ENCODE assay signal across 2 cellular contexts in the genomic region with DNA sequence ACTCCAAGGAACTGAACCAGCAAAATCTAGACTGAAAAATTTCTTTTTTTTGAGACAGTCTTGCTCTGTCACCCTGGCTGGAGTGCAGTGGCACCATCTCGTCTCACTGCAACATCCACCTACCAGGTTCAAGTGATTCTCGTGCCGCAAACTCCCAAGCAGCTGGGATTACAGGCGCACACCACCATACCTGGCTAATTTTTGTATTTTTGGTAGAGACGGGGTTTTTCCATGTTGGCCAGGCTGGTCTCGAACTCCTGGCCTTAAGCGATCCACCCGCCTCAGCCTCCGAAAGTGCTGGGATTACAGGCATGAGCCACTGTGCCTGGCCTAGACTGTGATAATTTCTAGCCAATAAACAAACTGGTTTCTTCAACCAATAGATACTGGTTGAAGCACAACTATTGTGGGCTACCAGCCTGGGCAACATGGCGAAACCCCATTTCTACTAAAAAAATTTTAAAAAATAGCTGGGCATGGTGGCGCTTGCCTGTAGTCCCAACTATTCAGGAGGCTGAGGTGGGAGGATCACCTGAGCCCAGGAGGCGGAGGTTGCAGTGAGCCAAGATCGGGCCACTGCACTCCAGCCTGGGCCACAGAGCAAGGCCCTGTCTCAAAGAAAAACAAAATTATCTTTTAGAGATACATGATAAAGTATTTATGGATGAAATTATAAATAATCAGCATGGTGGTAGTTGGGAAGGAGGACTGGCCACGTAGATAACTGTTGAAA.
A peak's percentile ranks its signal among the peaks of the same experiment; 100 is the strongest.
TF ChIP-seq lines count a peak whose summit lies in the region.

No MANE protein-coding gene starts in this region.

TF ChIP-seq in K562, 482 proteins besides CTCF, POLR2A, EP300 and RAD21:
- TF ChIP-seq, protein P1, sequence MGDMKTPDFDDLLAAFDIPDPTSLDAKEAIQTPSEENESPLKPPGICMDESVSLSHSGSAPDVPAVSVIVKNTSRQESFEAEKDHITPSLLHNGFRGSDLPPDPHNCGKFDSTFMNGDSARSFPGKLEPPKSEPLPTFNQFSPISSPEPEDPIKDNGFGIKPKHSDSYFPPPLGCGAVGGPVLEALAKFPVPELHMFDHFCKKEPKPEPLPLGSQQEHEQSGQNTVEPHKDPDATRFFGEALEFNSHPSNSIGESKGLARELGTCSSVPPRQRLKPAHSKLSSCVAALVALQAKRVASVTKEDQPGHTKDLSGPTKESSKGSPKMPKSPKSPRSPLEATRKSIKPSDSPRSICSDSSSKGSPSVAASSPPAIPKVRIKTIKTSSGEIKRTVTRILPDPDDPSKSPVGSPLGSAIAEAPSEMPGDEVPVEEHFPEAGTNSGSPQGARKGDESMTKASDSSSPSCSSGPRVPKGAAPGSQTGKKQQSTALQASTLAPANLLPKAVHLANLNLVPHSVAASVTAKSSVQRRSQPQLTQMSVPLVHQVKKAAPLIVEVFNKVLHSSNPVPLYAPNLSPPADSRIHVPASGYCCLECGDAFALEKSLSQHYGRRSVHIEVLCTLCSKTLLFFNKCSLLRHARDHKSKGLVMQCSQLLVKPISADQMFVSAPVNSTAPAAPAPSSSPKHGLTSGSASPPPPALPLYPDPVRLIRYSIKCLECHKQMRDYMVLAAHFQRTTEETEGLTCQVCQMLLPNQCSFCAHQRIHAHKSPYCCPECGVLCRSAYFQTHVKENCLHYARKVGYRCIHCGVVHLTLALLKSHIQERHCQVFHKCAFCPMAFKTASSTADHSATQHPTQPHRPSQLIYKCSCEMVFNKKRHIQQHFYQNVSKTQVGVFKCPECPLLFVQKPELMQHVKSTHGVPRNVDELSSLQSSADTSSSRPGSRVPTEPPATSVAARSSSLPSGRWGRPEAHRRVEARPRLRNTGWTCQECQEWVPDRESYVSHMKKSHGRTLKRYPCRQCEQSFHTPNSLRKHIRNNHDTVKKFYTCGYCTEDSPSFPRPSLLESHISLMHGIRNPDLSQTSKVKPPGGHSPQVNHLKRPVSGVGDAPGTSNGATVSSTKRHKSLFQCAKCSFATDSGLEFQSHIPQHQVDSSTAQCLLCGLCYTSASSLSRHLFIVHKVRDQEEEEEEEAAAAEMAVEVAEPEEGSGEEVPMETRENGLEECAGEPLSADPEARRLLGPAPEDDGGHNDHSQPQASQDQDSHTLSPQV (IDR thresholded peaks at IDR 0.05) = peak; percentile 22; the same call in 1 of the 2 replicates
TF ChIP-seq in K562: peak in this region for 1; not testable (repeated sequence) for 481.

TF ChIP-seq in HepG2, 621 proteins besides CTCF, POLR2A, EP300 and RAD21:
- TF ChIP-seq ZMYM2 (CRISPR knock-in tag; IDR thresholded peaks at IDR 0.05) (0 out of 2 replicates have a peak, but pooled peaks have one; percentile 37), NFKB2 (CRISPR knock-in tag; IDR thresholded peaks at IDR 0.05; ENCODE audit: borderline replicate concordance) (0 out of 2 replicates have a peak, but pooled peaks have one; percentile 40), ZFP90 (CRISPR knock-in tag; IDR thresholded peaks at IDR 0.05; ENCODE audit: borderline replicate concordance) (0 out of 2 replicates have a peak, but pooled peaks have one; percentile 37), ZMYM3 (CRISPR knock-in tag; IDR thresholded peaks at IDR 0.05) (0 out of 2 replicates have a peak, but pooled peaks have one; percentile 11), ZNF121 (CRISPR knock-in tag; IDR thresholded peaks at IDR 0.05) (peak; percentile 64), RBM22 (optimal IDR thresholded peaks at IDR 0.05; ENCODE audit: low read length) (peak; percentile 27), ZNF225 (CRISPR knock-in tag; IDR thresholded peaks at IDR 0.05) (0 out of 2 replicates have a peak, but pooled peaks have one; percentile 35), ZBTB38 (CRISPR knock-in tag; IDR thresholded peaks at IDR 0.05) (peak; percentile 76; the same call in 1 of the 2 replicates), HOXA3 (CRISPR knock-in tag; IDR thresholded peaks at IDR 0.05) (peak; percentile 29; the same call in 1 of the 2 replicates), SSRP1 (CRISPR knock-in tag; IDR thresholded peaks at IDR 0.05) (0 out of 2 replicates have a peak, but pooled peaks have one; percentile 61), EHMT2 (IDR thresholded peaks at IDR 0.05; ENCODE audit: borderline replicate concordance, low read depth, low read length) (0 out of 2 replicates have a peak, but pooled peaks have one; percentile 7), GABPB1 (CRISPR knock-in tag; IDR thresholded peaks at IDR 0.05) (peak; percentile 22; the same call in 1 of the 2 replicates), SALL1 (CRISPR knock-in tag; IDR thresholded peaks at IDR 0.05) (peak; percentile 32; the same call in 1 of the 2 replicates), ZNF644 (CRISPR knock-in tag; IDR thresholded peaks at IDR 0.05; ENCODE audit: low read depth) (0 out of 2 replicates have a peak, but pooled peaks have one; percentile 8), MED1 (CRISPR knock-in tag; IDR thresholded peaks at IDR 0.05) (peak; percentile 27; the same call in 1 of the 2 replicates), ZNF501 (CRISPR knock-in tag; IDR thresholded peaks at IDR 0.05) (peak; percentile 62; the same call in 1 of the 2 replicates), BRD4 (CRISPR knock-in tag; IDR thresholded peaks at IDR 0.05) (0 out of 2 replicates have a peak, but pooled peaks have one; percentile 53), MYNN (CRISPR knock-in tag; IDR thresholded peaks at IDR 0.05; ENCODE audit: low read depth) (0 out of 2 replicates have a peak, but pooled peaks have one; percentile 32), FOSL2 (CRISPR knock-in tag; IDR thresholded peaks at IDR 0.05) (peak; percentile 20; the same call in 1 of the 2 replicates), POLR2G (IDR thresholded peaks at IDR 0.05; ENCODE audit: low read depth, low read length) (peak; percentile 35; the same call in 1 of the 2 replicates), ZFY (CRISPR knock-in tag; IDR thresholded peaks at IDR 0.05) (0 out of 2 replicates have a peak, but pooled peaks have one; percentile 24)
- TF ChIP-seq, protein P2, sequence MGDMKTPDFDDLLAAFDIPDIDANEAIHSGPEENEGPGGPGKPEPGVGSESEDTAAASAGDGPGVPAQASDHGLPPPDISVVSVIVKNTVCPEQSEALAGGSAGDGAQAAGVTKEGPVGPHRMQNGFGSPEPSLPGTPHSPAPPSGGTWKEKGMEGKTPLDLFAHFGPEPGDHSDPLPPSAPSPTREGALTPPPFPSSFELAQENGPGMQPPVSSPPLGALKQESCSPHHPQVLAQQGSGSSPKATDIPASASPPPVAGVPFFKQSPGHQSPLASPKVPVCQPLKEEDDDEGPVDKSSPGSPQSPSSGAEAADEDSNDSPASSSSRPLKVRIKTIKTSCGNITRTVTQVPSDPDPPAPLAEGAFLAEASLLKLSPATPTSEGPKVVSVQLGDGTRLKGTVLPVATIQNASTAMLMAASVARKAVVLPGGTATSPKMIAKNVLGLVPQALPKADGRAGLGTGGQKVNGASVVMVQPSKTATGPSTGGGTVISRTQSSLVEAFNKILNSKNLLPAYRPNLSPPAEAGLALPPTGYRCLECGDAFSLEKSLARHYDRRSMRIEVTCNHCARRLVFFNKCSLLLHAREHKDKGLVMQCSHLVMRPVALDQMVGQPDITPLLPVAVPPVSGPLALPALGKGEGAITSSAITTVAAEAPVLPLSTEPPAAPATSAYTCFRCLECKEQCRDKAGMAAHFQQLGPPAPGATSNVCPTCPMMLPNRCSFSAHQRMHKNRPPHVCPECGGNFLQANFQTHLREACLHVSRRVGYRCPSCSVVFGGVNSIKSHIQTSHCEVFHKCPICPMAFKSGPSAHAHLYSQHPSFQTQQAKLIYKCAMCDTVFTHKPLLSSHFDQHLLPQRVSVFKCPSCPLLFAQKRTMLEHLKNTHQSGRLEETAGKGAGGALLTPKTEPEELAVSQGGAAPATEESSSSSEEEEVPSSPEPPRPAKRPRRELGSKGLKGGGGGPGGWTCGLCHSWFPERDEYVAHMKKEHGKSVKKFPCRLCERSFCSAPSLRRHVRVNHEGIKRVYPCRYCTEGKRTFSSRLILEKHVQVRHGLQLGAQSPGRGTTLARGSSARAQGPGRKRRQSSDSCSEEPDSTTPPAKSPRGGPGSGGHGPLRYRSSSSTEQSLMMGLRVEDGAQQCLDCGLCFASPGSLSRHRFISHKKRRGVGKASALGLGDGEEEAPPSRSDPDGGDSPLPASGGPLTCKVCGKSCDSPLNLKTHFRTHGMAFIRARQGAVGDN (CRISPR knock-in tag; IDR thresholded peaks at IDR 0.05) = peak; percentile 53
- TF ChIP-seq, protein P3, sequence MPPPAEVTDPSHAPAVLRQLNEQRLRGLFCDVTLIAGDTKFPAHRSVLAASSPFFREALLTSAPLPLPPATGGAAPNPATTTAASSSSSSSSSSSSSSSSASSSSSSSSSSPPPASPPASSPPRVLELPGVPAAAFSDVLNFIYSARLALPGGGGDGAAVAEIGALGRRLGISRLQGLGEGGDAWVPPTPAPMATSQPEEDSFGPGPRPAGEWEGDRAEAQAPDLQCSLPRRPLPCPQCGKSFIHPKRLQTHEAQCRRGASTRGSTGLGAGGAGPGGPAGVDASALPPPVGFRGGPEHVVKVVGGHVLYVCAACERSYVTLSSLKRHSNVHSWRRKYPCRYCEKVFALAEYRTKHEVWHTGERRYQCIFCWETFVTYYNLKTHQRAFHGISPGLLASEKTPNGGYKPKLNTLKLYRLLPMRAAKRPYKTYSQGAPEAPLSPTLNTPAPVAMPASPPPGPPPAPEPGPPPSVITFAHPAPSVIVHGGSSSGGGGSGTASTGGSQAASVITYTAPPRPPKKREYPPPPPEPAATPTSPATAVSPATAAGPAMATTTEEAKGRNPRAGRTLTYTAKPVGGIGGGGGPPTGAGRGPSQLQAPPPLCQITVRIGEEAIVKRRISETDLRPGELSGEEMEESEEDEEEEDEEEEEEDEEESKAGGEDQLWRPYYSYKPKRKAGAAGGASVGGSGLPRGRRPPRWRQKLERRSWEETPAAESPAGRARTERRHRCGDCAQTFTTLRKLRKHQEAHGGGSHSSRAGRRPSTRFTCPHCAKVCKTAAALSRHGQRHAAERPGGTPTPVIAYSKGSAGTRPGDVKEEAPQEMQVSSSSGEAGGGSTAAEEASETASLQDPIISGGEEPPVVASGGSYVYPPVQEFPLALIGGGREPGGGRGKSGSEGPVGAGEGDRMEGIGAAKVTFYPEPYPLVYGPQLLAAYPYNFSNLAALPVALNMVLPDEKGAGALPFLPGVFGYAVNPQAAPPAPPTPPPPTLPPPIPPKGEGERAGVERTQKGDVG (CRISPR knock-in tag; IDR thresholded peaks at IDR 0.05; ENCODE audit: borderline replicate concordance) = peak; percentile 30; the same call in 1 of the 2 replicates
- TF ChIP-seq, protein P4, sequence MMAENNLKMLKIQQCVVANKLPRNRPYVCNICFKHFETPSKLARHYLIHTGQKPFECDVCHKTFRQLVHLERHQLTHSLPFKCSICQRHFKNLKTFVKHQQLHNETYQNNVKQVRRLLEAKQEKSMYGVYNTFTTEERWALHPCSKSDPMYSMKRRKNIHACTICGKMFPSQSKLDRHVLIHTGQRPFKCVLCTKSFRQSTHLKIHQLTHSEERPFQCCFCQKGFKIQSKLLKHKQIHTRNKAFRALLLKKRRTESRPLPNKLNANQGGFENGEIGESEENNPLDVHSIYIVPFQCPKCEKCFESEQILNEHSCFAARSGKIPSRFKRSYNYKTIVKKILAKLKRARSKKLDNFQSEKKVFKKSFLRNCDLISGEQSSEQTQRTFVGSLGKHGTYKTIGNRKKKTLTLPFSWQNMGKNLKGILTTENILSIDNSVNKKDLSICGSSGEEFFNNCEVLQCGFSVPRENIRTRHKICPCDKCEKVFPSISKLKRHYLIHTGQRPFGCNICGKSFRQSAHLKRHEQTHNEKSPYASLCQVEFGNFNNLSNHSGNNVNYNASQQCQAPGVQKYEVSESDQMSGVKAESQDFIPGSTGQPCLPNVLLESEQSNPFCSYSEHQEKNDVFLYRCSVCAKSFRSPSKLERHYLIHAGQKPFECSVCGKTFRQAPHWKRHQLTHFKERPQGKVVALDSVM (CRISPR knock-in tag; IDR thresholded peaks at IDR 0.05) = peak; percentile 94
- TF ChIP-seq, protein P5, sequence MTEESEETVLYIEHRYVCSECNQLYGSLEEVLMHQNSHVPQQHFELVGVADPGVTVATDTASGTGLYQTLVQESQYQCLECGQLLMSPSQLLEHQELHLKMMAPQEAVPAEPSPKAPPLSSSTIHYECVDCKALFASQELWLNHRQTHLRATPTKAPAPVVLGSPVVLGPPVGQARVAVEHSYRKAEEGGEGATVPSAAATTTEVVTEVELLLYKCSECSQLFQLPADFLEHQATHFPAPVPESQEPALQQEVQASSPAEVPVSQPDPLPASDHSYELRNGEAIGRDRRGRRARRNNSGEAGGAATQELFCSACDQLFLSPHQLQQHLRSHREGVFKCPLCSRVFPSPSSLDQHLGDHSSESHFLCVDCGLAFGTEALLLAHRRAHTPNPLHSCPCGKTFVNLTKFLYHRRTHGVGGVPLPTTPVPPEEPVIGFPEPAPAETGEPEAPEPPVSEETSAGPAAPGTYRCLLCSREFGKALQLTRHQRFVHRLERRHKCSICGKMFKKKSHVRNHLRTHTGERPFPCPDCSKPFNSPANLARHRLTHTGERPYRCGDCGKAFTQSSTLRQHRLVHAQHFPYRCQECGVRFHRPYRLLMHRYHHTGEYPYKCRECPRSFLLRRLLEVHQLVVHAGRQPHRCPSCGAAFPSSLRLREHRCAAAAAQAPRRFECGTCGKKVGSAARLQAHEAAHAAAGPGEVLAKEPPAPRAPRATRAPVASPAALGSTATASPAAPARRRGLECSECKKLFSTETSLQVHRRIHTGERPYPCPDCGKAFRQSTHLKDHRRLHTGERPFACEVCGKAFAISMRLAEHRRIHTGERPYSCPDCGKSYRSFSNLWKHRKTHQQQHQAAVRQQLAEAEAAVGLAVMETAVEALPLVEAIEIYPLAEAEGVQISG (CRISPR knock-in tag; IDR thresholded peaks at IDR 0.05) = peak; percentile 28; the same call in 1 of the 2 replicates
- TF ChIP-seq, protein P6, sequence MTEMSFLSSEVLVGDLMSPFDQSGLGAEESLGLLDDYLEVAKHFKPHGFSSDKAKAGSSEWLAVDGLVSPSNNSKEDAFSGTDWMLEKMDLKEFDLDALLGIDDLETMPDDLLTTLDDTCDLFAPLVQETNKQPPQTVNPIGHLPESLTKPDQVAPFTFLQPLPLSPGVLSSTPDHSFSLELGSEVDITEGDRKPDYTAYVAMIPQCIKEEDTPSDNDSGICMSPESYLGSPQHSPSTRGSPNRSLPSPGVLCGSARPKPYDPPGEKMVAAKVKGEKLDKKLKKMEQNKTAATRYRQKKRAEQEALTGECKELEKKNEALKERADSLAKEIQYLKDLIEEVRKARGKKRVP (CRISPR knock-in tag; IDR thresholded peaks at IDR 0.05) = 0 out of 4 replicates have a peak, but pooled peaks of 1 of the 2 experiments have one; percentile 16
